Comparison of ENCODE assay signal across 16 cellular contexts in the genomic region with DNA sequence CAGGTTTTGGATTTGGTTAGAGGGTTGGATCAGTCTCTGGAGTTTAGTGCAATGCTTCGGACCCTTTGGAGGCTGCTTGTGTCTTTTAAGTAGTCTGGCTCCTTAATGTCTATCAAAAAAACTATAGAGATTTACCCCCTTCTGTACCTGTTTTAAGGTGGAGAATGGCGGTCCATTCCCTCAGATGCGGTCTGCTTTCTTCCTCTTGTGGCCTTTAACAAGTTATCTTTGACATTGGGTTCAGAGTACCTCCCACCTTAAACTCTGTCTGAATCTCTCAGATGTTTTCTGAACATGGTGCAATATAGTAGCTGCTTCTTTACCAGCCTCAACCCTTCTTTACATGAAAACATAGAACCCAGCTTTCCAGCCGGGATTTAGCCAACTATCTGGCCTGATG. TPM values are rescaled to one million over a fixed set of nuclear protein-coding genes. Genes with fewer than 3 reads are reported as not detected.
DNase-seq lines count a peak whose midpoint lies in the region; ATAC-seq, FAIRE-seq and TF ChIP-seq lines count a peak whose summit lies in the region.
"Had no signal": no experiment of that assay in that cellular context is flagged by ENCODE, and none has a peak within 500 bp of the region (broad histone marks: within the 10 kb centered on the region; RNA-seq: fewer than 3 reads in every experiment).

No MANE protein-coding gene starts in this region.

- no peak overlapping the region for H2AK5ac ChIP-seq in trophoblast cell (ENCODE audit: low read length)

- peak overlapping the region; percentile 53 for H3K27ac Mint-ChIP-seq in activated T-cell treated with anti-CD3 and anti-CD28 coated beads, Interleukin-2, amount 50 U/mL, for 24 hours

- TF ChIP-seq RAD21 in GM12878 (IDR thresholded peaks at IDR 0.05; ENCODE audit: insufficient read depth, low read depth, low read length): no peak

- H3F3A ChIP-seq in MM.1S (ENCODE audit: insufficient read depth, low read length): no peaks in the 10 kb centered on the region; the same call in 1 of the 2 replicates

- no peaks in the 10 kb centered on the region for H3K9me3 Mint-ChIP-seq in activated T-cell treated with anti-CD3 and anti-CD28 coated beads, Interleukin-2, amount 50 U/mL, for 24 hours

- H3K9me3 ChIP-seq in MM.1S (replicated peaks; ENCODE audit: insufficient read depth, low read length): no peaks in the 10 kb centered on the region
- no peaks in the 10 kb centered on the region for H3K9me3 ChIP-seq in GM12878 (replicated peaks; ENCODE audit: control insufficient read depth, insufficient read depth, low read length)
- H3K9me3 ChIP-seq in trophoblast cell (ENCODE audit: insufficient read depth, low read depth, low read length): no peaks in the 10 kb centered on the region
- H3K9me3 ChIP-seq: lower lobe of right lung had no signal

- H3K4me2 ChIP-seq in MM.1S (ENCODE audit: low read depth, low read length) (peak overlapping the region; percentile 50; the same call in 1 of the 2 replicates), GM12878 (ENCODE audit: control insufficient read depth, insufficient read depth) (peak overlapping the region; percentile 74), trophoblast cell (ENCODE audit: low read length) (no peak overlapping the region)

- TF ChIP-seq EP300 in GM12878 (IDR thresholded peaks at IDR 0.05; ENCODE audit: borderline replicate concordance in 1 of 2, control insufficient read depth in 1 of 2, low read depth in 2 of 2, low read length in 2 of 2): no peak

- H3K79me2 ChIP-seq in MM.1S (ENCODE audit: low read length): peaks cover 82% of the 10 kb centered on the region
- peaks cover 68% of the 10 kb centered on the region for H3K79me2 ChIP-seq in GM12878 (ENCODE audit: control insufficient read depth, insufficient read depth, low read length)
- H3K79me2 ChIP-seq in trophoblast cell (ENCODE audit: control insufficient read depth, insufficient read depth, low read length, poor library complexity): peaks cover 11% of the 10 kb centered on the region

- TF ChIP-seq CTCF in MM.1S (IDR thresholded peaks at IDR 0.05; ENCODE audit: low read length): no peak
- TF ChIP-seq CTCF in GM12878 (IDR thresholded peaks at IDR 0.05 in 2 of 3, conservative IDR thresholded peaks at IDR 0.05 in 1 of 3; ENCODE audit: control insufficient read depth in 2 of 3, extremely low read depth in 1 of 3, insufficient read depth in 1 of 3, low read depth in 3 of 3, low read length in 3 of 3): no peak

- no peak for DNase-seq in activated T-cell treated with anti-CD3 and anti-CD28 coated beads, Interleukin-2, amount 50 U/mL, for 24 hours
- DNase-seq in activated T-cell treated with anti-CD3 and anti-CD28 coated beads, Interleukin-2, amount 50 U/mL, for 48 hours: no peak
- no peak for DNase-seq in MM.1S
- no peak for DNase-seq in GM12878 (ENCODE audit: low read depth, low spot score)
- DNase-seq in trophoblast cell: no peak
- DNase-seq in KG1 (lab: John Stamatoyannopoulos, UW): no peak
- DNase-seq: activated CD4-positive, CD25-positive, alpha-beta regulatory T cell treated with anti-CD3 and anti-CD28 coated beads, Interleukin-2, amount 50 U/mL, for 72 hours; hippocampal formation; lower lobe of right lung; NCI-H2107; NK-92 treated with Interleukin-12 subunit alpha and Interleukin-12 subunit beta, amount 100 ng/mL, for 24 hours had no signal

- SMC1A ChIA-PET in GM12878 (lab: Charles Lee; ENCODE audit: uncharacterized antibody, unreplicated experiment): no interaction called here

- H3K9ac ChIP-seq in MM.1S (ENCODE audit: low read length) (no peak overlapping the region), GM12878 (ENCODE audit: control insufficient read depth, insufficient read depth, low read length) (no peak overlapping the region), trophoblast cell (ENCODE audit: low read length) (no peak overlapping the region)
- H3K9ac ChIP-seq: parathyroid adenoma had no signal

- H3K4ac ChIP-seq in trophoblast cell (ENCODE audit: low read depth, low read length): peak overlapping the region; percentile 1

- H3K4me1 ChIP-seq in MM.1S (ENCODE audit: low read length): peaks cover 20% of the 10 kb centered on the region
- H3K4me1 ChIP-seq in GM12878 (ENCODE audit: control insufficient read depth, insufficient read depth, low read length): peaks cover 2% of the 10 kb centered on the region
- peaks cover 0 to 2% of the 10 kb centered on the region in 2 experiments for H3K4me1 ChIP-seq in trophoblast cell (ENCODE audit: control insufficient read depth in 1 of 2, insufficient read depth in 2 of 2, low read length in 2 of 2)
- H3K4me1 ChIP-seq: parathyroid adenoma had no signal

- intact Hi-C loops in GM12878 (cut with micrococcal nuclease; ENCODE audit: unreplicated experiment): no loop called here

- H3K14ac ChIP-seq in trophoblast cell (ENCODE audit: low read length): no peak overlapping the region

- 85% methylated on average over 4 of the region's 4 CpGs for WGBS in GM12878 (ENCODE audit: insufficient coverage, insufficient replicate concordance, low lambda C conversion rate, missing lambda C conversion rate)
- WGBS in trophoblast cell (ENCODE audit: extremely low coverage, insufficient coverage, insufficient read length): no CpG with 5 or more reads among the region's 4 CpGs

- no peak overlapping the region for H3K4me3 ChIP-seq in MM.1S (ENCODE audit: low read length)
- peak overlapping the region; percentile 99; the same call in 1 of the 2 replicates for H3K4me3 ChIP-seq in GM12878
- H3K4me3 ChIP-seq in trophoblast cell (ENCODE audit: low read depth, low read length): no peak overlapping the region
- H3K4me3 ChIP-seq: lower lobe of right lung had no signal

- H4K20me1 ChIP-seq in MM.1S (ENCODE audit: insufficient read depth, low read length) (peaks cover 44% of the 10 kb centered on the region), GM12878 (ENCODE audit: control insufficient read depth, insufficient read depth) (peaks cover 4% of the 10 kb centered on the region; the same call in 1 of the 2 replicates)

- CTCF ChIA-PET in GM12878 (lab: Yijun Ruan, JAX): no interaction called here

- peaks cover 59% of the 10 kb centered on the region for H3K4me1 Mint-ChIP-seq in activated T-cell treated with anti-CD3 and anti-CD28 coated beads, Interleukin-2, amount 50 U/mL, for 24 hours (ENCODE audit: low read depth)

- H2BK5ac ChIP-seq in trophoblast cell (ENCODE audit: low read depth, low read length, poor library complexity): no peak overlapping the region

- in situ Hi-C loops in GM12878 (cut with MboI): no loop called here

- peaks cover 3% of the 10 kb centered on the region for H3K79me1 ChIP-seq in trophoblast cell (ENCODE audit: low read length)

- H4K12ac ChIP-seq in trophoblast cell (ENCODE audit: low read depth, low read length): no peak overlapping the region

- no peak overlapping the region for H3K23ac ChIP-seq in trophoblast cell (ENCODE audit: low read length)

- RAD21 ChIA-PET in GM12878 (lab: Charles Lee; ENCODE audit: unreplicated experiment): no interaction called here

- H4K8ac ChIP-seq in trophoblast cell (ENCODE audit: low read depth, low read length): no peak overlapping the region

- POLR2A ChIA-PET in GM12878 (lab: Charles Lee): no interaction called here

- FAIRE-seq in GM12878 (lab: Jason Lieb, UNC): no peak
- FAIRE-seq: GM12892 had no signal

- no peak overlapping the region for H3K27ac ChIP-seq in MM.1S (ENCODE audit: low read length)
- no peak overlapping the region for H3K27ac ChIP-seq in GM12878 (ENCODE audit: control insufficient read depth, insufficient read depth)
- no peak overlapping the region for H3K27ac ChIP-seq in trophoblast cell (ENCODE audit: low read depth, low read length)
- H3K27ac ChIP-seq: lower lobe of right lung, parathyroid adenoma had no signal

- no peak overlapping the region for H3K18ac ChIP-seq in trophoblast cell (ENCODE audit: low read length)

- peak overlapping the region; percentile 99 for H3K4me3 Mint-ChIP-seq in activated T-cell treated with anti-CD3 and anti-CD28 coated beads, Interleukin-2, amount 50 U/mL, for 24 hours

- no peak overlapping the region for H4K91ac ChIP-seq in trophoblast cell (ENCODE audit: low read depth, low read length)

- H3K27me3 Mint-ChIP-seq in activated T-cell treated with anti-CD3 and anti-CD28 coated beads, Interleukin-2, amount 50 U/mL, for 24 hours: no peaks in the 10 kb centered on the region

- TF ChIP-seq POLR2A in GM12878 (IDR thresholded peaks at IDR 0.05; ENCODE audit: low read depth, low read length): no peak

- H3K36me3 Mint-ChIP-seq in activated T-cell treated with anti-CD3 and anti-CD28 coated beads, Interleukin-2, amount 50 U/mL, for 24 hours (ENCODE audit: low read depth): peaks cover 52% of the 10 kb centered on the region

- H3K36me3 ChIP-seq in MM.1S (replicated peaks; ENCODE audit: insufficient read depth, low read length) (no peaks in the 10 kb centered on the region), GM12878 (ENCODE audit: control insufficient read depth in 2 of 2, insufficient read depth in 2 of 2, low read length in 1 of 2) (peaks cover 0 to 7% of the 10 kb centered on the region in 2 experiments; a peak in 2 of 4 replicates), trophoblast cell (ENCODE audit: control insufficient read depth in 1 of 2, insufficient read depth in 2 of 2, low read length in 2 of 2) (peaks cover 1 to 3% of the 10 kb centered on the region in 2 experiments)

- H2AFZ ChIP-seq in MM.1S (ENCODE audit: low read length) (no peak overlapping the region), GM12878 (ENCODE audit: control insufficient read depth, low read depth, low read length) (no peak overlapping the region), trophoblast cell (ENCODE audit: insufficient read depth, low read length, poor library complexity) (no peak overlapping the region)
- H2AFZ ChIP-seq: parathyroid adenoma had no signal

- no peaks in the 10 kb centered on the region for H3K9me2 ChIP-seq in MM.1S (replicated peaks; ENCODE audit: insufficient read depth, low read length)

- no peak for ATAC-seq in GM12878
- ATAC-seq in HG03342 (IDR thresholded peaks at IDR 0.05; ENCODE audit: unreplicated experiment): no peak
- ATAC-seq in GM19397 (IDR thresholded peaks at IDR 0.05; ENCODE audit: unreplicated experiment): no peak
- ATAC-seq: esophagus mucosa, lower lobe of right lung had no signal

- no TSS peak for BruUV-seq in GM12878 (replicated peaks; lab: Mats Ljungman, UMichigan)

- H3K27me3 ChIP-seq in MM.1S (replicated peaks; ENCODE audit: insufficient read depth, low read length) (no peaks in the 10 kb centered on the region), GM12878 (replicated peaks in 1 of 2; ENCODE audit: control insufficient read depth in 2 of 2, insufficient read depth in 2 of 2, low read length in 1 of 2) (no peaks in the 10 kb centered on the region), trophoblast cell (ENCODE audit: insufficient read depth, low read length) (no peaks in the 10 kb centered on the region)

- H2BK120ac ChIP-seq in trophoblast cell (ENCODE audit: insufficient read depth, low read length, poor library complexity): no peak overlapping the region

- H2BK12ac ChIP-seq in trophoblast cell (ENCODE audit: low read length): no peak overlapping the region

RNA-seq across cellular contexts. Expression of gene IPO9, which starts 2.4 kb away (rescaled TPM):
- total RNA-seq in GM12878 (2013; cell fraction: nucleolus; rRNA removed): 59.0 and 69.0 TPM in 2 replicates
- total RNA-seq in GM12878 (2014; rRNA removed): 17.8 and 23.6 TPM in 2 replicates
- 21.4 and 24.0 TPM in 2 replicates for total RNA-seq in GM12878 (2014; rRNA removed; fragmentation: Illumina TruSeq; extraction: Trizol)
- 47.9 and 54.8 TPM in 2 replicates for total RNA-seq in GM12878 (2021)
- polyA plus RNA-seq in GM12878 (2011; ENCODE audit: low read depth): 12.7 TPM
- 51.6 and 58.7 TPM in 2 replicates for polyA plus RNA-seq in GM12878 (2011; rRNA removed)
- 40.9 and 55.1 TPM in 2 replicates for polyA plus RNA-seq in GM12878 (2011; cell fraction: cytosol; rRNA removed)
- 62.7 and 64.3 TPM in 2 replicates for polyA plus RNA-seq in GM12878 (2011; cell fraction: nucleus; rRNA removed)
- 21.5 and 24.5 TPM in 2 replicates for polyA plus RNA-seq in GM12878 (2012)
- polyA plus RNA-seq in GM12878 (2014; fragmentation: Illumina TruSeq; extraction: Trizol): 35.3 and 50.0 TPM in 2 replicates
- 10 to 100 TPM; 19.1 to 32.9 TPM for polyA plus RNA-seq in GM12878 (2014; fragmentation: Nextera tagmentation; extraction: Ambion mirVana)
- 29.9 and 34.8 TPM in 2 replicates for polyA plus RNA-seq in GM12878 (2014; rRNA removed)
- 10 to 100 TPM; 72.4 to 77.3 TPM for polyA plus RNA-seq in GM12878 (2016; fragmentation: Nextera tagmentation; extraction: Ambion mirVana)
- polyA minus RNA-seq in GM12878 (2011; rRNA and poly(A)+ RNA removed): 42.5 and 48.1 TPM in 2 replicates
- 11.9 and 16.6 TPM in 2 replicates for polyA minus RNA-seq in GM12878 (2011; cell fraction: cytosol; rRNA and poly(A)+ RNA removed)
- polyA minus RNA-seq in GM12878 (2011; cell fraction: nucleus; rRNA and poly(A)+ RNA removed): 15.7 and 25.0 TPM in 2 replicates
- polyA plus RNA-seq in trophoblast cell (2013): 41.3 and 42.6 TPM in 2 replicates

RNA-seq across cellular contexts. Expression of gene SHISA4, which starts 57.3 kb away (rescaled TPM):
- 0.90 and 1.5 TPM in 2 replicates for total RNA-seq in GM12878 (2013; cell fraction: nucleolus; rRNA removed)
- total RNA-seq in GM12878 (2014; rRNA removed): 0.11 TPM in 1 of 2 replicates, not detected in the other
- not detected in 2 replicates for total RNA-seq in GM12878 (2014; rRNA removed; fragmentation: Illumina TruSeq; extraction: Trizol)
- not detected in 2 replicates for total RNA-seq in GM12878 (2021)
- not detected for polyA plus RNA-seq in GM12878 (2011; ENCODE audit: low read depth)
- 0.07 TPM in 1 of 2 replicates, not detected in the other for polyA plus RNA-seq in GM12878 (2011; rRNA removed)
- polyA plus RNA-seq in GM12878 (2011; cell fraction: cytosol; rRNA removed): 0.13 and 0.15 TPM in 2 replicates
- polyA plus RNA-seq in GM12878 (2011; cell fraction: nucleus; rRNA removed): 0.61 and 0.85 TPM in 2 replicates
- polyA plus RNA-seq in GM12878 (2012): not detected in 2 replicates
- 0.07 TPM in 1 of 2 replicates, not detected in the other for polyA plus RNA-seq in GM12878 (2014; fragmentation: Illumina TruSeq; extraction: Trizol)
- not detected for polyA plus RNA-seq in GM12878 (2014; fragmentation: Nextera tagmentation; extraction: Ambion mirVana)
- polyA plus RNA-seq in GM12878 (2014; rRNA removed): not detected in 2 replicates
- not detected for polyA plus RNA-seq in GM12878 (2016; fragmentation: Nextera tagmentation; extraction: Ambion mirVana)
- polyA minus RNA-seq in GM12878 (2011; rRNA and poly(A)+ RNA removed): not detected in 2 replicates
- not detected in 2 replicates for polyA minus RNA-seq in GM12878 (2011; cell fraction: cytosol; rRNA and poly(A)+ RNA removed)
- polyA minus RNA-seq in GM12878 (2011; cell fraction: nucleus; rRNA and poly(A)+ RNA removed): 0.29 TPM in 1 of 2 replicates, not detected in the other
- polyA plus RNA-seq in trophoblast cell (2013): 14.7 and 15.2 TPM in 2 replicates
